In genomic region chr1:22018583-22019559, GRCh38 we compare ENCODE assay signal across 1 cellular context.
TF ChIP-seq lines count a peak whose summit lies in the region.

No MANE protein-coding gene starts in this region.

TF ChIP-seq in GM12878, 131 proteins besides CTCF, POLR2A, EP300 and RAD21 (continued from another document and continues in another):
- TF ChIP-seq ELK1 (IDR thresholded peaks at IDR 0.05; ENCODE audit: low read depth, low read length) (no peak), CBX3 (IDR thresholded peaks at IDR 0.05; ENCODE audit: borderline replicate concordance, low read depth) (no peak), TARDBP (IDR thresholded peaks at IDR 0.05; ENCODE audit: borderline replicate concordance) (no peak), ZNF24 (IDR thresholded peaks at IDR 0.05) (peak; percentile 78; the same call in 1 of the 2 replicates), TBL1XR1 (IDR thresholded peaks at IDR 0.05; ENCODE audit: low read depth, low read length) (no peak), POLR2AphosphoS5 (IDR thresholded peaks at IDR 0.05; ENCODE audit: low read length) (peak; percentile 74), FOXK2 (IDR thresholded peaks at IDR 0.05) (no peak), NR2F1 (conservative IDR thresholded peaks at IDR 0.05) (no peak), ATF3 (IDR thresholded peaks at IDR 0.05; ENCODE audit: borderline replicate concordance, extremely low read depth, low read depth, low read length) (no peak), CREM (IDR thresholded peaks at IDR 0.05; ENCODE audit: low read depth) (peak; percentile 65; the same call in 1 of the 2 replicates), LARP7 (IDR thresholded peaks at IDR 0.05) (peak; percentile 46; the same call in 1 of the 2 replicates), NFIC (IDR thresholded peaks at IDR 0.05; ENCODE audit: low read depth, low read length) (no peak), ATF2 (IDR thresholded peaks at IDR 0.05; ENCODE audit: low read length) (no peak), FOXM1 (IDR thresholded peaks at IDR 0.05; ENCODE audit: low read depth, low read length) (no peak), HCFC1 (IDR thresholded peaks at IDR 0.05; ENCODE audit: low read length) (no peak), HDAC6 (IDR thresholded peaks at IDR 0.05; ENCODE audit: unreplicated experiment) (no peak), TCF7 (IDR thresholded peaks at IDR 0.05; ENCODE audit: borderline replicate concordance) (no peak), ZNF274 (IDR thresholded peaks at IDR 0.05; ENCODE audit: insufficient read depth, insufficient read length) (no peak), BMI1 (IDR thresholded peaks at IDR 0.05; ENCODE audit: borderline replicate concordance) (peak; percentile 59; the same call in 1 of the 2 replicates), STAT1 (conservative IDR thresholded peaks at IDR 0.05) (no peak), RB1 (IDR thresholded peaks at IDR 0.05; ENCODE audit: borderline replicate concordance) (0 out of 2 replicates have a peak, but pooled peaks have one; percentile 18), ZNF207 (IDR thresholded peaks at IDR 0.05; ENCODE audit: borderline replicate concordance) (no peak), STAT3 (IDR thresholded peaks at IDR 0.05; ENCODE audit: low read depth, low read length) (no peak), PML (IDR thresholded peaks at IDR 0.05; ENCODE audit: low read length) (0 out of 2 replicates have a peak, but pooled peaks have one; percentile 24), NR2C2 (IDR thresholded peaks at IDR 0.05; ENCODE audit: borderline replicate concordance, control insufficient read depth, insufficient read length, low read depth) (no peak), TAF1 (IDR thresholded peaks at IDR 0.05; ENCODE audit: borderline replicate concordance, low read depth, low read length) (peak; percentile 59; the same call in 1 of the 2 replicates), JUNB (IDR thresholded peaks at IDR 0.05) (no peak), RCOR1 (conservative IDR thresholded peaks at IDR 0.05; ENCODE audit: low read depth, low read length) (no peak), MTA3 (IDR thresholded peaks at IDR 0.05; ENCODE audit: borderline replicate concordance, low read length) (no peak), MYC (IDR thresholded peaks at IDR 0.05; ENCODE audit: insufficient read depth, insufficient read length, insufficient replicate concordance, low read length, severe bottlenecking) (no peak), PAX5 (IDR thresholded peaks at IDR 0.05; ENCODE audit: borderline replicate concordance, low read depth, low read length) (no peak), SMARCA5 (IDR thresholded peaks at IDR 0.05) (0 out of 2 replicates have a peak, but pooled peaks have one; percentile 49), POU2F2 (IDR thresholded peaks at IDR 0.05; ENCODE audit: borderline replicate concordance, low read depth, low read length) (peak; percentile 44; the same call in 1 of the 3 replicates), NBN (IDR thresholded peaks at IDR 0.05) (peak; percentile 80), SMC3 (IDR thresholded peaks at IDR 0.05; ENCODE audit: borderline replicate concordance, low read length) (peak; percentile 18; the same call in 1 of the 2 replicates), BRCA1 (IDR thresholded peaks at IDR 0.05; ENCODE audit: low read depth, low read length) (no peak), USF1 (IDR thresholded peaks at IDR 0.05; ENCODE audit: borderline replicate concordance, extremely low read length, insufficient read depth, low read depth, low read length) (no peak), WRNIP1 (IDR thresholded peaks at IDR 0.05; ENCODE audit: borderline replicate concordance, low read depth, low read length) (no peak), ETV6 (conservative IDR thresholded peaks at IDR 0.05 in 1 of 2, IDR thresholded peaks at IDR 0.05 in 1 of 2; ENCODE audit: borderline replicate concordance in 1 of 2, low read depth in 1 of 2) (peak in 1 of 2 experiments; percentile 60; a peak in 1 of 4 replicates), SPI1 (IDR thresholded peaks at IDR 0.05; ENCODE audit: borderline replicate concordance, insufficient read depth, low read depth, low read length) (peak; percentile 86), CHD4 (IDR thresholded peaks at IDR 0.05) (no peak), EZH2 (IDR thresholded peaks at IDR 0.05; ENCODE audit: borderline replicate concordance, control insufficient read depth, low read depth, low read length) (no peak), CREB1 (IDR thresholded peaks at IDR 0.05; ENCODE audit: low read depth) (peak; percentile 75), MYB (IDR thresholded peaks at IDR 0.05; ENCODE audit: borderline replicate concordance, low read depth, low read length) (peak; percentile 54; the same call in 1 of the 2 replicates), CEBPZ (IDR thresholded peaks at IDR 0.05; ENCODE audit: low read depth, low read length) (no peak), ZBTB40 (IDR thresholded peaks at IDR 0.05; ENCODE audit: borderline replicate concordance) (peak; percentile 46; the same call in 1 of the 2 replicates), HDGF (IDR thresholded peaks at IDR 0.05) (peak; percentile 89), CHD2 (IDR thresholded peaks at IDR 0.05; ENCODE audit: borderline replicate concordance, low read depth, low read length) (peak; percentile 71), CEBPB (IDR thresholded peaks at IDR 0.05; ENCODE audit: borderline replicate concordance in 1 of 2, low read depth in 2 of 2, low read length in 2 of 2) (no peak), GABPA (IDR thresholded peaks at IDR 0.05; ENCODE audit: low read depth) (no peak)
- TF ChIP-seq, protein P1, sequence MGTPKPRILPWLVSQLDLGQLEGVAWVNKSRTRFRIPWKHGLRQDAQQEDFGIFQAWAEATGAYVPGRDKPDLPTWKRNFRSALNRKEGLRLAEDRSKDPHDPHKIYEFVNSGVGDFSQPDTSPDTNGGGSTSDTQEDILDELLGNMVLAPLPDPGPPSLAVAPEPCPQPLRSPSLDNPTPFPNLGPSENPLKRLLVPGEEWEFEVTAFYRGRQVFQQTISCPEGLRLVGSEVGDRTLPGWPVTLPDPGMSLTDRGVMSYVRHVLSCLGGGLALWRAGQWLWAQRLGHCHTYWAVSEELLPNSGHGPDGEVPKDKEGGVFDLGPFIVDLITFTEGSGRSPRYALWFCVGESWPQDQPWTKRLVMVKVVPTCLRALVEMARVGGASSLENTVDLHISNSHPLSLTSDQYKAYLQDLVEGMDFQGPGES (IDR thresholded peaks at IDR 0.05): no peak
- TF ChIP-seq, protein P2, sequence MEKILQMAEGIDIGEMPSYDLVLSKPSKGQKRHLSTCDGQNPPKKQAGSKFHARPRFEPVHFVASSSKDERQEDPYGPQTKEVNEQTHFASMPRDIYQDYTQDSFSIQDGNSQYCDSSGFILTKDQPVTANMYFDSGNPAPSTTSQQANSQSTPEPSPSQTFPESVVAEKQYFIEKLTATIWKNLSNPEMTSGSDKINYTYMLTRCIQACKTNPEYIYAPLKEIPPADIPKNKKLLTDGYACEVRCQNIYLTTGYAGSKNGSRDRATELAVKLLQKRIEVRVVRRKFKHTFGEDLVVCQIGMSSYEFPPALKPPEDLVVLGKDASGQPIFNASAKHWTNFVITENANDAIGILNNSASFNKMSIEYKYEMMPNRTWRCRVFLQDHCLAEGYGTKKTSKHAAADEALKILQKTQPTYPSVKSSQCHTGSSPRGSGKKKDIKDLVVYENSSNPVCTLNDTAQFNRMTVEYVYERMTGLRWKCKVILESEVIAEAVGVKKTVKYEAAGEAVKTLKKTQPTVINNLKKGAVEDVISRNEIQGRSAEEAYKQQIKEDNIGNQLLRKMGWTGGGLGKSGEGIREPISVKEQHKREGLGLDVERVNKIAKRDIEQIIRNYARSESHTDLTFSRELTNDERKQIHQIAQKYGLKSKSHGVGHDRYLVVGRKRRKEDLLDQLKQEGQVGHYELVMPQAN (conservative IDR thresholded peaks at IDR 0.05): no peak
- TF ChIP-seq, protein P3, sequence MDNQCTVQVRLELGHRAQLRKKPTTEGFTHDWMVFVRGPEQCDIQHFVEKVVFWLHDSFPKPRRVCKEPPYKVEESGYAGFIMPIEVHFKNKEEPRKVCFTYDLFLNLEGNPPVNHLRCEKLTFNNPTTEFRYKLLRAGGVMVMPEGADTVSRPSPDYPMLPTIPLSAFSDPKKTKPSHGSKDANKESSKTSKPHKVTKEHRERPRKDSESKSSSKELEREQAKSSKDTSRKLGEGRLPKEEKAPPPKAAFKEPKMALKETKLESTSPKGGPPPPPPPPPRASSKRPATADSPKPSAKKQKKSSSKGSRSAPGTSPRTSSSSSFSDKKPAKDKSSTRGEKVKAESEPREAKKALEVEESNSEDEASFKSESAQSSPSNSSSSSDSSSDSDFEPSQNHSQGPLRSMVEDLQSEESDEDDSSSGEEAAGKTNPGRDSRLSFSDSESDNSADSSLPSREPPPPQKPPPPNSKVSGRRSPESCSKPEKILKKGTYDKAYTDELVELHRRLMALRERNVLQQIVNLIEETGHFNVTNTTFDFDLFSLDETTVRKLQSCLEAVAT (IDR thresholded peaks at IDR 0.05): peak; percentile 76; the same call in 1 of the 2 replicates
